Comparison of ENCODE assay signal across 11 cellular contexts in genomic region chr4:3257691-3258482, GRCh38. TPM values are rescaled to one million over a fixed set of nuclear protein-coding genes. Genes with fewer than 3 reads are reported as not detected.
DNase-seq lines count a peak whose midpoint lies in the region; ATAC-seq and TF ChIP-seq lines count a peak whose summit lies in the region.
"Had no signal": no experiment of that assay in that cellular context is flagged by ENCODE, and none has a peak within 500 bp of the region (broad histone marks: within the 10 kb centered on the region; RNA-seq: fewer than 3 reads in every experiment).

No MANE protein-coding gene starts in this region.

- H3K9me3 Mint-ChIP-seq in IgD-negative memory B cell = no peaks in the 10 kb centered on the region
- H3K9me3 Mint-ChIP-seq: CD8-positive, alpha-beta T cell had no signal

- no peak overlapping the region for H3K27ac ChIP-seq in colonic mucosa
- no peak overlapping the region for H3K27ac ChIP-seq in upper lobe of right lung
- H3K27ac ChIP-seq: suprapubic skin had no signal

- H3K4me1 Mint-ChIP-seq in IgD-negative memory B cell = peaks cover 17 to 20% (median 18%) of the 10 kb centered on the region in 3 donors

- H3K4me3 Mint-ChIP-seq in IgD-negative memory B cell = peak overlapping the region; percentile 24 to 91 (median 73)
- H3K4me3 Mint-ChIP-seq: CD8-positive, alpha-beta T cell had no signal

- DNase-seq in activated effector memory CD4-positive, alpha-beta T cell treated with anti-CD3 and anti-CD28 coated beads, Interleukin-2, amount 50 U/mL, for 16 hours = peak; percentile 25
- no peak for DNase-seq in activated effector memory CD4-positive, alpha-beta T cell treated with Interleukin-2 at 50 U/mL for 16 hours
- peak; percentile 16 for DNase-seq in colonic mucosa
- DNase-seq in stimulated activated naive CD8-positive, alpha-beta T cell treated with anti-CD3 and anti-CD28 coated beads, Interleukin-15, Interleukin-2, amounts not matched to agents 100 U/mL and 50 U/mL, for 24 hours = no peak
- no peak for DNase-seq in T-helper 2 cell
- DNase-seq in upper lobe of right lung = no peak
- DNase-seq: CD8-positive, alpha-beta T cell; NCI-H2227 treated with DMSO at 0.1 percent for 48 hours had no signal

- no peak for TF ChIP-seq CTCF in colonic mucosa (IDR thresholded peaks at IDR 0.05)
- no peak for TF ChIP-seq CTCF in upper lobe of right lung (IDR thresholded peaks at IDR 0.05)

- intact Hi-C loops in colonic mucosa (cut with DNase I) = no loop called here
- intact Hi-C loops in upper lobe of right lung (cut with DNase I) = no loop called here

- H3K36me3 Mint-ChIP-seq in IgD-negative memory B cell = peaks cover 4% of the 10 kb centered on the region

- peak; percentile 48 for ATAC-seq in stimulated activated naive CD8-positive, alpha-beta T cell treated with anti-CD3 and anti-CD28 coated beads, Interleukin-15, Interleukin-2, amounts not matched to agents 100 U/mL and 50 U/mL, for 24 hours
- no peak for ATAC-seq in GM21717 (IDR thresholded peaks at IDR 0.05; ENCODE audit: unreplicated experiment)
- no peak for ATAC-seq in upper lobe of right lung
- ATAC-seq: CD8-positive, alpha-beta T cell had no signal

- H3K4me3 ChIP-seq in colonic mucosa = no peak overlapping the region
- no peak overlapping the region for H3K4me3 ChIP-seq in upper lobe of right lung
- H3K4me3 ChIP-seq: suprapubic skin had no signal

- H3K27me3 Mint-ChIP-seq in IgD-negative memory B cell = peaks cover 2% of the 10 kb centered on the region

- peak overlapping the region; percentile 23 to 88 (median 62) for H3K27ac Mint-ChIP-seq in IgD-negative memory B cell
- H3K27ac Mint-ChIP-seq: CD8-positive, alpha-beta T cell had no signal

- H3K27me3 ChIP-seq in colonic mucosa (no peaks in the 10 kb centered on the region), upper lobe of right lung (no peaks in the 10 kb centered on the region)
- H3K27me3 ChIP-seq: suprapubic skin had no signal

- H3K36me3 ChIP-seq in colonic mucosa = no peaks in the 10 kb centered on the region
- no peaks in the 10 kb centered on the region for H3K36me3 ChIP-seq in upper lobe of right lung
- H3K36me3 ChIP-seq: suprapubic skin had no signal

- no peaks in the 10 kb centered on the region for H3K4me1 ChIP-seq in colonic mucosa
- no peaks in the 10 kb centered on the region for H3K4me1 ChIP-seq in upper lobe of right lung
- H3K4me1 ChIP-seq: suprapubic skin had no signal

- H3K9me3 ChIP-seq in colonic mucosa (no peaks in the 10 kb centered on the region), upper lobe of right lung (no peaks in the 10 kb centered on the region)
- H3K9me3 ChIP-seq: suprapubic skin had no signal

- H3K9ac ChIP-seq in colonic mucosa (ENCODE audit: low read depth in 2 of 2, low read length in 2 of 2) = no peak overlapping the region

RNA-seq across cellular contexts. Expression of gene MSANTD1, which starts 8.9 kb away (rescaled TPM):
- not detected for polyA plus RNA-seq in IgD-negative memory B cell
- total RNA-seq in colonic mucosa (1 to 10 TPM in 1 of 2 donors, under 1 TPM in 1; 0.40 to 1.3 TPM), upper lobe of right lung (1.0 TPM)

RNA-seq across cellular contexts. Expression of gene RGS12, which starts 34.9 kb away (rescaled TPM):
- polyA plus RNA-seq in IgD-negative memory B cell = 0.81 TPM
- total RNA-seq in colonic mucosa (10 to 100 TPM; 18.0 to 25.7 TPM), upper lobe of right lung (58.2 TPM)

Comparison
In these comparisons a context has a peak if more than half of its experiments do, and no peak if none do; other contexts are left out.
1. DNase-seq: peak in activated effector memory CD4-positive, alpha-beta T cell treated with anti-CD3 and anti-CD28 coated beads, Interleukin-2, amount 50 U/mL, for 16 hours (single experiment) and colonic mucosa (single experiment); none in activated effector memory CD4-positive, alpha-beta T cell treated with Interleukin-2 at 50 U/mL for 16 hours (single experiment), stimulated activated naive CD8-positive, alpha-beta T cell treated with anti-CD3 and anti-CD28 coated beads, Interleukin-15, Interleukin-2, amounts not matched to agents 100 U/mL and 50 U/mL, for 24 hours (single experiment), T-helper 2 cell (0 of 5) and upper lobe of right lung (single experiment).